8 cellular contexts compared by ENCODE assay signal in the genomic region with DNA sequence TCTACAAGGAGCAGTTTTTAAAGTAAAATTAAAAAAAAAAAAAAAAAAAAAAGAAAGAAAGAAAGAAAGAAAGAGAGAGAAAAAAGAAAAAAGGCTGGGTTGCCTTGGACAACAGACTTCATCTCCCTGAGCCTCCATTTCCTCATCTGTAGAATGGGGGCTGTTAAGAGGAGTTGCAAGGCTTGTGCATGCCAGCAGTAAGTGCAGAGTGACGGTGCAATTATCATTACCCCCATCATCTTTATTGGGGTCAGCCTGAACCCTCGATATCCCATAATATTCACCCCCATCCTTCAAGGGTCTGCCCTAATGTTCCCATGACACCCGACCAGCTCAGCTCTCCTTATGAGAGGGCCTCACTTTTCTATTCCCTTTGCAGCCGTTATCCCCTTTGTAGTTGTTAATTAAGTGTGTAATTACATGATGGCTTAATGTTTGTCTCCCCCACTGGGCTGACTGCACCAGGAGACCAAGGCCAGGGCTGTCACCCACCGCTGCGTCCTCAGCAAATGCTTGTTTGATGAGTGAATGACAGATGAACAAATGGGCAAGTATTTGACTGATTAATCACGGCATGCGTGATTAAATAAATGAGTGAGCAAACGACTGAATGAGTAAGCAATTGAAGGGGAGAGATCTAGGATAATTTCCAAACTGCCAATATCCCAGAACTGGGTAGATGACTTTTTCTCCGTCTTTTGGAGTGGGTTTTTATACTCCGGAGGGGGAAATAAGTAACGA. TPM values are rescaled to one million over a fixed set of nuclear protein-coding genes. Genes with fewer than 3 reads are reported as not detected.
DNase-seq lines count a peak whose midpoint lies in the region; ATAC-seq and TF ChIP-seq lines count a peak whose summit lies in the region.

No MANE protein-coding gene starts in this region.

- H3K27me3 Mint-ChIP-seq in nephron progenitor cell (ENCODE audit: low read depth, poor library complexity): peaks cover 62% of the 10 kb centered on the region

- TF ChIP-seq CTCF in Peyer's patch (IDR thresholded peaks at IDR 0.05) (no peak), dorsolateral prefrontal cortex (IDR thresholded peaks at IDR 0.05 in 54 of 56, conservative IDR thresholded peaks at IDR 0.05 in 2 of 56; ENCODE audit: low read depth in 1 of 56, partially characterized antibody in 56 of 56) (no peak), nephron progenitor cell (IDR thresholded peaks at IDR 0.05) (peak; percentile 49)

- no peaks in the 10 kb centered on the region for H3K36me3 Mint-ChIP-seq in nephron progenitor cell (ENCODE audit: low read depth)

- intact Hi-C loops in dorsolateral prefrontal cortex (cut with DNase I): loop anchor here (1.0 to 10.0 kb wide), 2 partner anchors 39 to 53 kb away; partner anchors contain the start of gene ERCC1 (in 2 of the 2)

- ATAC-seq in HG03175 (IDR thresholded peaks at IDR 0.05; ENCODE audit: unreplicated experiment) (no peak), GM19351 (IDR thresholded peaks at IDR 0.05; ENCODE audit: unreplicated experiment) (no peak)

- H3K9me3 Mint-ChIP-seq in nephron progenitor cell: no peaks in the 10 kb centered on the region

- H3K4me1 ChIP-seq in Peyer's patch: peaks cover 0 to 10% (median 0%) of the 10 kb centered on the region in 4 donors

- H3K27ac Mint-ChIP-seq in nephron progenitor cell: peak overlapping the region; percentile 100

- H3K9me3 ChIP-seq in Peyer's patch: no peaks in the 10 kb centered on the region

- H3K4me3 ChIP-seq in Peyer's patch: peak overlapping the region; percentile 40 to 54 (median 46)
- peak overlapping the region; percentile 34 to 78 (median 59) for H3K4me3 ChIP-seq in dorsolateral prefrontal cortex

- H3K4me1 Mint-ChIP-seq in nephron progenitor cell: peaks cover 40% of the 10 kb centered on the region

- no peaks in the 10 kb centered on the region for H3K27me3 ChIP-seq in Peyer's patch
- peaks cover 0 to 10% (median 0%) of the 10 kb centered on the region in 45 donors for H3K27me3 ChIP-seq in dorsolateral prefrontal cortex

- TF ChIP-seq POLR2A in Peyer's patch (IDR thresholded peaks at IDR 0.05): no peak

- H3K27ac ChIP-seq in Peyer's patch (peak overlapping the region; percentile 84 to 95 (median 88)), dorsolateral prefrontal cortex (peak overlapping the region; percentile 87 to 100 (median 97))

- no peaks in the 10 kb centered on the region for H3K36me3 ChIP-seq in Peyer's patch

- peak overlapping the region; percentile 81 for H3K4me3 Mint-ChIP-seq in nephron progenitor cell

- DNase-seq in stimulated activated CD4-positive, alpha-beta T cell treated with anti-CD3 and anti-CD28 coated beads, Interleukin-4, amount 100 ng/mL, for 24 hours: peak; percentile 53
- DNase-seq in stimulated activated CD4-positive, alpha-beta T cell treated with anti-CD3 and anti-CD28 coated beads, Interleukin-12 subunit alpha, Interleukin-12 subunit beta, amount 100 ng/mL, for 4 hours: no peak
- DNase-seq in Peyer's patch: no peak
- DNase-seq in dorsolateral prefrontal cortex: no peak
- DNase-seq in nephron progenitor cell: no peak
- no peak for DNase-seq in NCI-H2029 (lab: John Stamatoyannopoulos, UW)

RNA-seq across cellular contexts. Expression of gene FOSB, which starts 10.1 kb away (rescaled TPM):
- total RNA-seq in Peyer's patch (10 to 100 TPM in 2 of 4 donors, 1 to 10 TPM in 1, under 1 TPM in 1; 0.85 to 56.1 (median 9.6) TPM), dorsolateral prefrontal cortex (100 to 1,000 TPM in 2 of 120 experiments, 10 to 100 TPM in 32, 1 to 10 TPM in 86; 2.6 to 168 (median 7.7) TPM)

RNA-seq across cellular contexts. Expression of gene RTN2, which starts 19.0 kb away (rescaled TPM):
- total RNA-seq in Peyer's patch (10 to 100 TPM in 1 of 4 donors, 1 to 10 TPM in 2, under 1 TPM in 1; 0.53 to 42.1 (median 4.3) TPM), dorsolateral prefrontal cortex (100 to 1,000 TPM in 2 of 120 experiments, 10 to 100 TPM in 118; 18.9 to 124 (median 63.4) TPM)

RNA-seq across cellular contexts. Expression of gene PPM1N, which starts 20.4 kb away (rescaled TPM):
- total RNA-seq in Peyer's patch (1 to 10 TPM in 2 of 4 donors, not detected in 2; 1.5 to 1.7 TPM), dorsolateral prefrontal cortex (1 to 10 TPM in 108 of 120 experiments, under 1 TPM in 12; 0.59 to 4.9 (median 1.9) TPM)

RNA-seq across cellular contexts. Expression of gene VASP, which starts 29.4 kb away (rescaled TPM):
- total RNA-seq in Peyer's patch (100 to 1,000 TPM in 3 of 4 donors, 10 to 100 TPM in 1; 81.7 to 123 (median 112) TPM), dorsolateral prefrontal cortex (10 to 100 TPM in 118 of 120 experiments, 1 to 10 TPM in 2; 7.0 to 36.7 (median 18.3) TPM)

RNA-seq across cellular contexts. Expression of gene ERCC1, which starts 54.2 kb away (rescaled TPM):
- total RNA-seq in Peyer's patch: 10 to 100 TPM; 39.9 to 69.3 (median 52.5) TPM
- total RNA-seq in dorsolateral prefrontal cortex: 10 to 100 TPM; 64.1 to 99.4 (median 79.0) TPM
